12 cellular contexts compared by ENCODE assay signal in the genomic region with DNA sequence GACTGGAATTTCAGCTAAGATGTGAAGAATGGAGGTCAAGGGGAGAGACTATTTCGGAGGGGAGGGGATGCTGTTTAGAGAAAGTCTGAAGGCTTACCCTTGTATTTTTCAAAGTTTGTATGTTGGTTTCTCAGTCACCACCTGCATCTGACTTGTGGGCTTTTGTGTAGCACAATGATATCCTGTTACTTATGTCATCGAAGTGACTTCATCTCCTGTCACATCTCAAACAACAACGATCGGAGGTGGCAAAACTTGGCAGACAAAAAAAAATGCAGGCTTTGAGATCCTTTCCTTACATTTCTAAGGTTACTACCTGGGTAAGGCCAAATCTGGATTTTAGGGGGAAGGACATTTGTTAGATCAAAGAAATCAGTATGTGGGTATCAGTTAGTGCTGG. TPM values are rescaled to one million over a fixed set of nuclear protein-coding genes. Genes with fewer than 3 reads are reported as not detected.
DNase-seq lines count a peak whose midpoint lies in the region; ATAC-seq, FAIRE-seq and TF ChIP-seq lines count a peak whose summit lies in the region.
"Had no signal": no experiment of that assay in that cellular context is flagged by ENCODE, and none has a peak within 500 bp of the region (broad histone marks: within the 10 kb centered on the region; RNA-seq: fewer than 3 reads in every experiment).

No MANE protein-coding gene starts in this region.

- RAD21 ChIA-PET in GM12878 (lab: Charles Lee; ENCODE audit: unreplicated experiment): interaction anchor here (0.6 to 11.7 kb wide), 11 partner anchors 10 to 251 kb away, joined by 3 to 301 read pairs (median 5); a partner anchor contains a TSS

- intact Hi-C loops in PC-3 (cut with micrococcal nuclease) (loop anchor here (10.0 kb wide), 1 partner anchor 245 kb away; no protein-coding TSS in a partner anchor), GM12878 (cut with micrococcal nuclease; ENCODE audit: unreplicated experiment) (no loop called here), cardiac septum (cut with DNase I) (no loop called here), aorta (cut with DNase I) (no loop called here)

- peaks cover 2 to 4% of the 10 kb centered on the region in 2 donors for H3K9me3 Mint-ChIP-seq in stimulated activated naive B cell treated with anti-CD40 and anti-IgM and Interleukin-4, amounts not matched to agents 10 μg/mL and 1 μg/mL and 100 μg/mL, for 72 hours

- H3K4me3 ChIP-seq in PC-3 (ENCODE audit: low read length) (no peak overlapping the region), GM12878 (no peak overlapping the region), aorta (ENCODE audit: low read length in 2 of 2) (no peak overlapping the region)
- H3K4me3 ChIP-seq: heart right ventricle had no signal

- no peaks in the 10 kb centered on the region for H3F3A ChIP-seq in PC-3 (ENCODE audit: low read length, unreplicated experiment)

- no peak overlapping the region for H3K4me2 ChIP-seq in PC-3 (ENCODE audit: low read length)
- H3K4me2 ChIP-seq in GM12878 (ENCODE audit: control insufficient read depth, insufficient read depth): no peak overlapping the region

- no peaks in the 10 kb centered on the region for H3K9me3 ChIP-seq in PC-3 (ENCODE audit: low read length)
- no peaks in the 10 kb centered on the region for H3K9me3 ChIP-seq in GM12878 (replicated peaks; ENCODE audit: control insufficient read depth, insufficient read depth, low read length)
- no peaks in the 10 kb centered on the region for H3K9me3 ChIP-seq in aorta (ENCODE audit: control insufficient read depth, low read length)
- H3K9me3 ChIP-seq: heart right ventricle had no signal

- peak; percentile 48 for DNase-seq in activated gamma-delta T cell treated with Interleukin-2 at 50 U/mL for 16 hours
- no peak for DNase-seq in activated gamma-delta T cell (lab: John Stamatoyannopoulos, UW)
- peak; percentile 39 for DNase-seq in PC-3
- no peak for DNase-seq in GM12878 (ENCODE audit: low read depth, low spot score)
- DNase-seq in stimulated activated naive B cell treated with anti-CD40 and anti-IgM and Interleukin-4, amounts not matched to agents 10 μg/mL and 1 μg/mL and 100 μg/mL, for 72 hours: no peak
- DNase-seq in cardiac septum (ENCODE audit: low spot score): no peak
- no peak for DNase-seq in putamen (ENCODE audit: low spot score)
- DNase-seq in aorta: no peak
- DNase-seq: heart right ventricle; NCI-H187; stimulated activated CD4-positive, alpha-beta T cell treated with anti-CD3 and anti-CD28 coated beads, Interleukin-12 subunit alpha, Interleukin-12 subunit beta, amount 100 ng/mL, for 4 hours had no signal

- H3K9ac ChIP-seq in PC-3 (ENCODE audit: low read length) (no peak overlapping the region), GM12878 (ENCODE audit: control insufficient read depth, insufficient read depth, low read length) (no peak overlapping the region)

- TF ChIP-seq RAD21 in GM12878 (IDR thresholded peaks at IDR 0.05; ENCODE audit: insufficient read depth, low read depth, low read length): no peak

- peak overlapping the region; percentile 42 for H3K27ac Mint-ChIP-seq in stimulated activated naive B cell treated with anti-CD40 and anti-IgM and Interleukin-4, amounts not matched to agents 10 μg/mL and 1 μg/mL and 100 μg/mL, for 72 hours

- peaks cover 2 to 4% of the 10 kb centered on the region in 2 donors for H3K36me3 Mint-ChIP-seq in stimulated activated naive B cell treated with anti-CD40 and anti-IgM and Interleukin-4, amounts not matched to agents 10 μg/mL and 1 μg/mL and 100 μg/mL, for 72 hours

- H3K9me2 ChIP-seq in PC-3 (replicated peaks; ENCODE audit: low read length): no peaks in the 10 kb centered on the region

- BruUV-seq in PC-3 (replicated peaks; lab: Mats Ljungman, UMichigan): no TSS peak
- BruUV-seq in GM12878 (replicated peaks; lab: Mats Ljungman, UMichigan): no TSS peak

- H3K4me1 Mint-ChIP-seq in stimulated activated naive B cell treated with anti-CD40 and anti-IgM and Interleukin-4, amounts not matched to agents 10 μg/mL and 1 μg/mL and 100 μg/mL, for 72 hours: peaks cover 72 to 98% of the 10 kb centered on the region in 2 donors

- H4K20me1 ChIP-seq in PC-3 (ENCODE audit: low read length) (no peaks in the 10 kb centered on the region), GM12878 (ENCODE audit: control insufficient read depth, insufficient read depth) (no peaks in the 10 kb centered on the region)

- H3K4me3 Mint-ChIP-seq in stimulated activated naive B cell treated with anti-CD40 and anti-IgM and Interleukin-4, amounts not matched to agents 10 μg/mL and 1 μg/mL and 100 μg/mL, for 72 hours: peak overlapping the region in 1 of 2 donors; percentile 44

- peaks cover 30% of the 10 kb centered on the region for H3K27me3 ChIP-seq in PC-3 (ENCODE audit: low read length)
- H3K27me3 ChIP-seq in GM12878 (replicated peaks in 1 of 2; ENCODE audit: control insufficient read depth in 2 of 2, insufficient read depth in 2 of 2, low read length in 1 of 2): peaks cover 0 to 9% of the 10 kb centered on the region in 2 experiments; a peak in 2 of 4 replicates
- no peaks in the 10 kb centered on the region for H3K27me3 ChIP-seq in aorta (ENCODE audit: control insufficient read depth in 1 of 2, insufficient read depth in 2 of 2, low read length in 1 of 2)

- no peak for TF ChIP-seq POLR2A in GM12878 (IDR thresholded peaks at IDR 0.05; ENCODE audit: low read depth, low read length)

- no peak overlapping the region for H2AFZ ChIP-seq in PC-3 (ENCODE audit: low read length)
- no peak overlapping the region for H2AFZ ChIP-seq in GM12878 (ENCODE audit: control insufficient read depth, low read depth, low read length)

- no peaks in the 10 kb centered on the region for H3K27me3 Mint-ChIP-seq in stimulated activated naive B cell treated with anti-CD40 and anti-IgM and Interleukin-4, amounts not matched to agents 10 μg/mL and 1 μg/mL and 100 μg/mL, for 72 hours

- CTCF ChIA-PET in PC-3 (lab: Charles Lee) (no interaction called here), GM12878 (lab: Yijun Ruan, JAX) (interaction anchor here (0.7 to 1.6 kb wide), 7 partner anchors 10 to 229 kb away, joined by 3 to 7 read pairs (median 5); no protein-coding TSS in a partner anchor)

- no peaks in the 10 kb centered on the region for H3K79me2 ChIP-seq in PC-3 (ENCODE audit: low read length)
- H3K79me2 ChIP-seq in GM12878 (ENCODE audit: control insufficient read depth, insufficient read depth, low read length): no peaks in the 10 kb centered on the region

- H3K27ac ChIP-seq in PC-3 (ENCODE audit: low read length) (no peak overlapping the region), GM12878 (ENCODE audit: control insufficient read depth, insufficient read depth) (no peak overlapping the region), aorta (ENCODE audit: low read depth in 1 of 2, low read length in 2 of 2) (no peak overlapping the region)

- peaks cover 14% of the 10 kb centered on the region; the same call in 1 of the 2 replicates for H3K4me1 ChIP-seq in PC-3 (ENCODE audit: insufficient read depth, low read length)
- peaks cover 24% of the 10 kb centered on the region for H3K4me1 ChIP-seq in GM12878 (ENCODE audit: control insufficient read depth, insufficient read depth, low read length)
- no peaks in the 10 kb centered on the region for H3K4me1 ChIP-seq in aorta (ENCODE audit: control insufficient read depth in 1 of 2, insufficient read depth in 2 of 2, low read length in 2 of 2)

- no peaks in the 10 kb centered on the region for H3K36me3 ChIP-seq in PC-3 (ENCODE audit: low read depth, low read length)
- no peaks in the 10 kb centered on the region for H3K36me3 ChIP-seq in GM12878 (ENCODE audit: control insufficient read depth in 2 of 2, insufficient read depth in 2 of 2, low read length in 1 of 2)
- no peaks in the 10 kb centered on the region for H3K36me3 ChIP-seq in aorta (ENCODE audit: control insufficient read depth in 1 of 2, insufficient read depth in 2 of 2, low read length in 1 of 2)
- H3K36me3 ChIP-seq: heart right ventricle had no signal

- 54% methylated on average over 4 of the region's 4 CpGs for WGBS in GM12878 (ENCODE audit: insufficient coverage, insufficient replicate concordance, low lambda C conversion rate, missing lambda C conversion rate)
- WGBS in aorta, 2 donors: 82 to 89% methylated on average over 4 of the region's 4 CpGs

- TF ChIP-seq CTCF in PC-3 (conservative IDR thresholded peaks at IDR 0.05; ENCODE audit: low read depth, low read length): no peak
- no peak for TF ChIP-seq CTCF in GM12878 (IDR thresholded peaks at IDR 0.05 in 2 of 3, conservative IDR thresholded peaks at IDR 0.05 in 1 of 3; ENCODE audit: control insufficient read depth in 2 of 3, extremely low read depth in 1 of 3, insufficient read depth in 1 of 3, low read depth in 3 of 3, low read length in 3 of 3)

- SMC1A ChIA-PET in GM12878 (lab: Charles Lee; ENCODE audit: uncharacterized antibody, unreplicated experiment): interaction anchor here (1.0 to 11.5 kb wide), 13 partner anchors 8 to 247 kb away, joined by 3 to 234 read pairs (median 16); no protein-coding TSS in a partner anchor

- FAIRE-seq in GM12878 (lab: Jason Lieb, UNC): no peak
- FAIRE-seq: endometrium had no signal

- ATAC-seq in PC-3: peak; percentile 18; the same call in 1 of the 2 replicates
- ATAC-seq in GM12878: no peak
- no peak for ATAC-seq in stimulated activated naive B cell treated with anti-CD40 and anti-IgM and Interleukin-4, amounts not matched to agents 10 μg/mL and 1 μg/mL and 100 μg/mL, for 72 hours (replicated peaks)
- no peak for ATAC-seq in aorta (ENCODE audit: low FRiP score)

- TF ChIP-seq EP300 in GM12878 (IDR thresholded peaks at IDR 0.05; ENCODE audit: borderline replicate concordance in 1 of 2, control insufficient read depth in 1 of 2, low read depth in 2 of 2, low read length in 2 of 2): peak in 1 of 2 experiments; percentile 73; a peak in 2 of 4 replicates

- in situ Hi-C loops in GM12878 (cut with MboI): no loop called here

- POLR2A ChIA-PET in PC-3 (lab: Charles Lee; ENCODE audit: unreplicated experiment) (no interaction called here), GM12878 (lab: Charles Lee) (interaction anchor here (0.6 to 2.5 kb wide), 10 partner anchors 10 to 254 kb away, joined by 3 to 19 read pairs (median 5); no protein-coding TSS in a partner anchor)

RNA-seq across cellular contexts. Expression of a gene that starts 11.7 kb away (rescaled TPM):
- total RNA-seq in PC-3 (2014; rRNA removed) (2.1 TPM in 1 of 2 replicates, not detected in the other), GM12878 (2014; rRNA removed) (53.3 and 59.5 TPM in 2 replicates), GM12878 (2014; rRNA removed; fragmentation: Illumina TruSeq; extraction: Trizol) (47.2 and 48.7 TPM in 2 replicates), GM12878 (2021) (45.9 and 49.6 TPM in 2 replicates), cardiac septum (4.4 TPM), aorta (10 to 100 TPM; 18.1 to 23.7 TPM)
- total RNA-seq in GM12878 (2013; cell fraction: nucleolus; rRNA removed): 345 and 356 TPM in 2 replicates
- polyA plus RNA-seq in GM12878 (2011; ENCODE audit: low read depth): 11.9 TPM
- polyA plus RNA-seq in GM12878 (2011; rRNA removed) (489 and 749 TPM in 2 replicates), GM12878 (2014; fragmentation: Illumina TruSeq; extraction: Trizol) (69.2 and 78.8 TPM in 2 replicates), GM12878 (2014; fragmentation: Nextera tagmentation; extraction: Ambion mirVana) (10 to 100 TPM; 31.1 to 32.3 TPM), GM12878 (2014; rRNA removed) (56.7 and 65.7 TPM in 2 replicates), GM12878 (2016; fragmentation: Nextera tagmentation; extraction: Ambion mirVana) (10 to 100 TPM; 52.1 to 55.7 TPM), aorta (1 to 10 TPM in 1 of 2 donors, under 1 TPM in 1; 0.97 to 9.8 TPM)
- polyA plus RNA-seq in GM12878 (2011; cell fraction: cytosol; rRNA removed): 908 and 922 TPM in 2 replicates
- 473 and 829 TPM in 2 replicates for polyA plus RNA-seq in GM12878 (2011; cell fraction: nucleus; rRNA removed)
- 11.9 and 13.5 TPM in 2 replicates for polyA plus RNA-seq in GM12878 (2012)
- 1,227 and 1,449 TPM in 2 replicates for polyA minus RNA-seq in GM12878 (2011; rRNA and poly(A)+ RNA removed)
- polyA minus RNA-seq in GM12878 (2011; cell fraction: cytosol; rRNA and poly(A)+ RNA removed): 271 and 274 TPM in 2 replicates
- 348 and 356 TPM in 2 replicates for polyA minus RNA-seq in GM12878 (2011; cell fraction: nucleus; rRNA and poly(A)+ RNA removed)

Comparison
In these comparisons a context has a peak if more than half of its experiments do, and no peak if none do; other contexts are left out.
1. DNase-seq: peak in activated gamma-delta T cell treated with Interleukin-2 at 50 U/mL for 16 hours (single experiment) and PC-3 (single experiment); none in activated gamma-delta T cell (single experiment), GM12878 (single experiment), stimulated activated naive B cell treated with anti-CD40 and anti-IgM and Interleukin-4, amounts not matched to agents 10 μg/mL and 1 μg/mL and 100 μg/mL, for 72 hours (single experiment), cardiac septum (single experiment), putamen (single experiment) and aorta (0 of 2).